In the genomic region with DNA sequence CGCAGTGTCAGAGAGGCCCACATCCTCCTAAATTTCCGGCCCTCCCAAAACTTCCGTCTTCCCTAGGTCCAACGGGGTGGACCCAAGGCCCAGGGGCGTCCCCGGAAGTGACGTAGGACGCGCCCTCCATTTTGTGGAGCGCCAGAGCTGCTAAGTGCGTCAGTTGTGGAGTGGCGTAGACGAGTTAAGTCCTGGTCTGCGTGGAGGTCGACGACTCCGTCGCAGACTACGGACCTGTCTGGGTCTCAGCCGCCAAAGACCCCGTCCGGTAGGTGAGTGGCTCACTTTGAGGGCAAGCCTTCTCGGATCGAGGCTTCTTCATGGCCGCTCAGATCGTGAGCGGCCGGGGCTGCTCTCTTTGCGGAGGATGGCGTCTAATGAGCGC, we compare ENCODE assay signal across 1 cellular context.
TF ChIP-seq lines count a peak whose summit lies in the region.

A gene (plus strand): TSS at position 159 of the 385 bp plus-strand sequence. CDS start 1,015 bp downstream, outside the sequence.

TF ChIP-seq in HCT116, 20 proteins besides CTCF, POLR2A, EP300 and RAD21 (continued from another document):
- TF ChIP-seq, protein P1, sequence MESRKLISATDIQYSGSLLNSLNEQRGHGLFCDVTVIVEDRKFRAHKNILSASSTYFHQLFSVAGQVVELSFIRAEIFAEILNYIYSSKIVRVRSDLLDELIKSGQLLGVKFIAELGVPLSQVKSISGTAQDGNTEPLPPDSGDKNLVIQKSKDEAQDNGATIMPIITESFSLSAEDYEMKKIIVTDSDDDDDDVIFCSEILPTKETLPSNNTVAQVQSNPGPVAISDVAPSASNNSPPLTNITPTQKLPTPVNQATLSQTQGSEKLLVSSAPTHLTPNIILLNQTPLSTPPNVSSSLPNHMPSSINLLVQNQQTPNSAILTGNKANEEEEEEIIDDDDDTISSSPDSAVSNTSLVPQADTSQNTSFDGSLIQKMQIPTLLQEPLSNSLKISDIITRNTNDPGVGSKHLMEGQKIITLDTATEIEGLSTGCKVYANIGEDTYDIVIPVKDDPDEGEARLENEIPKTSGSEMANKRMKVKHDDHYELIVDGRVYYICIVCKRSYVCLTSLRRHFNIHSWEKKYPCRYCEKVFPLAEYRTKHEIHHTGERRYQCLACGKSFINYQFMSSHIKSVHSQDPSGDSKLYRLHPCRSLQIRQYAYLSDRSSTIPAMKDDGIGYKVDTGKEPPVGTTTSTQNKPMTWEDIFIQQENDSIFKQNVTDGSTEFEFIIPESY (IDR thresholded peaks at IDR 0.05; ENCODE audit: extremely low read depth, insufficient replicate concordance, low read length), result peak; percentile 62
